8 cellular contexts compared by ENCODE assay signal in the genomic region with DNA sequence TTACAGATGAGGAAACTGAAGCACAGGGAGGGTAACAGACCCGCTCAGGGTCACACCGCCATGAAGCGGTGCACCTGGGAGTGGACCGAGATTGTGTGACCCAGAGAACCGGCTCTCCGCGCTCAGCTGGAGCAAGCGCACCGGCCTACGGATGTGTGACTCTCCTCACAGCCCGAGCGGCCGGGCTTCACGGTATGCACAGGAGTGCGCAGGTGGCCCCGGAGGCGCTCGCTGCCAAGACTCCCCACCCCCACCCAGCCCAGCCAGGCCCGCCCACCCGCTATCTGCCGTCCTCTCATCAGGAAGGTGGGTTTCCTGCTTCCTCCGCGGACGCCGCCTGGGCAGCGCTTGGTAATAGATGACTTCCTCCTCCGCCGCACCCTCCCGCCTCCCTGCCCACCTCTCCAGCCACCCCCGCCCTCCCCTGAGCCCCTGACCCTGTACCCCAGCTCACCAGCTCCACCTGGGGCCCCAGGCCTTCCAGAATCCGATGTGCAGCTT.
DNase-seq lines count a peak whose midpoint lies in the region; ATAC-seq lines count a peak whose summit lies in the region.

No MANE protein-coding gene starts in this region.

- peaks cover 61% of the 10 kb centered on the region for H3K4me1 ChIP-seq in muscle layer of colon (ENCODE audit: insufficient read depth, low read length)

- no peaks in the 10 kb centered on the region for H3K9me3 ChIP-seq in muscle layer of colon (ENCODE audit: low read length)

- peak overlapping the region; percentile 42 to 47 for H3K4me3 ChIP-seq in muscle layer of colon (ENCODE audit: low read depth in 1 of 2, low read length in 2 of 2)

- ATAC-seq in HG02678 (IDR thresholded peaks at IDR 0.05; ENCODE audit: unreplicated experiment) (peak; percentile 23), HG02610 (IDR thresholded peaks at IDR 0.05; ENCODE audit: unreplicated experiment) (no peak), GM19023 (IDR thresholded peaks at IDR 0.05; ENCODE audit: unreplicated experiment) (no peak), GM18858 (IDR thresholded peaks at IDR 0.05; ENCODE audit: unreplicated experiment) (no peak)

- DNase-seq in CMK (ENCODE audit: low read depth) (peak; percentile 67), NCI-H345 (lab: John Stamatoyannopoulos, UW) (no peak)
- peak; percentile 44 for DNase-seq in activated effector memory CD4-positive, alpha-beta T cell treated with Interleukin-2 at 50 U/mL for 16 hours

- H3K36me3 ChIP-seq in muscle layer of colon (ENCODE audit: insufficient read depth, low read length): peaks cover 32% of the 10 kb centered on the region

- H3K9ac ChIP-seq in muscle layer of colon (ENCODE audit: low read length): no peak overlapping the region

- peak overlapping the region; percentile 85 for H3K27ac ChIP-seq in muscle layer of colon (ENCODE audit: low read depth, low read length)

- no peaks in the 10 kb centered on the region for H3K27me3 ChIP-seq in muscle layer of colon (ENCODE audit: control insufficient read depth in 1 of 2, insufficient read depth in 2 of 2, low read length in 2 of 2)
